In the genomic region with DNA sequence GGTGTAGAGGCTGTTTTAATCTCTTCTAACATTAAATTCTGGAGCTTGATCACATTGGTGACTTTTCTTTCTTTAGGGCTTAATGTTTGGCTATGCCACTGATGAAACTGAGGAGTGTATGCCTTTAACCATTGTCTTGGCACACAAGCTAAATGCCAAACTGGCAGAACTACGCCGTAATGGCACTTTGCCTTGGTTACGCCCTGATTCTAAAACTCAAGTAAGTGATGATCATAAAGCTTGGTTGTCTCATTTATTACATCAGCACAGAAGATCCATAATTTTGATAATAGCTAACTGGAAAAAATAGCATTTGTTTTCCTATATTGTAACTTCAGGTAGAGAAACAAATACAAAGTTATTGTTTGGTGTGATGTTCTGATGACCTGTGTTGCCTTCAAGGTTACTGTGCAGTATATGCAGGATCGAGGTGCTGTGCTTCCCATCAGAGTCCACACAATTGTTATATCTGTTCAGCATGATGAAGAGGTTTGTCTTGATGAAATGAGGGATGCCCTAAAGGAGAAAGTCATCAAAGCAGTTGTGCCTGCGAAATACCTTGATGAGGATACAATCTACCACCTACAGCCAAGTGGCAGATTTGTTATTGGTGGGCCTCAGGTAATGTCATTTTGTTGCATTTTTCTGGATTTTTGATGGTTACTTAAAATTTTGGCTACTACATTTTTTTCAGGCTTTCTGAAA, we compare ENCODE assay signal across 1 cellular context.
TF ChIP-seq lines count a peak whose summit lies in the region.

No MANE protein-coding gene starts in this region.

TF ChIP-seq in HepG2, 621 proteins besides CTCF, POLR2A, EP300 and RAD21:
- TF ChIP-seq POLR2G (IDR thresholded peaks at IDR 0.05; ENCODE audit: low read depth, low read length) = 0 out of 2 replicates have a peak, but pooled peaks have one; percentile 48
- peak; percentile 20; the same call in 1 of the 2 replicates for TF ChIP-seq POLR2AphosphoS5 (IDR thresholded peaks at IDR 0.05; ENCODE audit: low read depth, low read length)
- TF ChIP-seq TMF1 (CRISPR knock-in tag; IDR thresholded peaks at IDR 0.05; ENCODE audit: low read depth) = no peak
- no peak for TF ChIP-seq ZNF605 (CRISPR knock-in tag; IDR thresholded peaks at IDR 0.05)
- no peak for TF ChIP-seq ZNF569 (CRISPR knock-in tag; IDR thresholded peaks at IDR 0.05; ENCODE audit: borderline replicate concordance)
- no peak for TF ChIP-seq RARA (CRISPR knock-in tag; IDR thresholded peaks at IDR 0.05)
- TF ChIP-seq ZNF781 (CRISPR knock-in tag; IDR thresholded peaks at IDR 0.05; ENCODE audit: borderline replicate concordance, not compliant biosample characterization) = no peak
- TF ChIP-seq ZNF562 (CRISPR knock-in tag; IDR thresholded peaks at IDR 0.05; ENCODE audit: borderline replicate concordance) = 0 out of 2 replicates have a peak, but pooled peaks have one; percentile 6
- TF ChIP-seq, protein P1, sequence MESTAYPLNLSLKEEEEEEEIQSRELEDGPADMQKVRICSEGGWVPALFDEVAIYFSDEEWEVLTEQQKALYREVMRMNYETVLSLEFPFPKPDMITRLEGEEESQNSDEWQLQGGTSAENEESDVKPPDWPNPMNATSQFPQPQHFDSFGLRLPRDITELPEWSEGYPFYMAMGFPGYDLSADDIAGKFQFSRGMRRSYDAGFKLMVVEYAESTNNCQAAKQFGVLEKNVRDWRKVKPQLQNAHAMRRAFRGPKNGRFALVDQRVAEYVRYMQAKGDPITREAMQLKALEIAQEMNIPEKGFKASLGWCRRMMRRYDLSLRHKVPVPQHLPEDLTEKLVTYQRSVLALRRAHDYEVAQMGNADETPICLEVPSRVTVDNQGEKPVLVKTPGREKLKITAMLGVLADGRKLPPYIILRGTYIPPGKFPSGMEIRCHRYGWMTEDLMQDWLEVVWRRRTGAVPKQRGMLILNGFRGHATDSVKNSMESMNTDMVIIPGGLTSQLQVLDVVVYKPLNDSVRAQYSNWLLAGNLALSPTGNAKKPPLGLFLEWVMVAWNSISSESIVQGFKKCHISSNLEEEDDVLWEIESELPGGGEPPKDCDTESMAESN (CRISPR knock-in tag; conservative IDR thresholded peaks at IDR 0.05) = 0 out of 2 replicates have a peak, but pooled peaks have one; percentile 11
